ENCODE assay signal across 8 cellular contexts in genomic region chr2:109129356-109129920, GRCh38. TPM values are rescaled to one million over a fixed set of nuclear protein-coding genes. Genes with fewer than 3 reads are reported as not detected.
DNase-seq lines count a peak whose midpoint lies in the region; ATAC-seq, FAIRE-seq and TF ChIP-seq lines count a peak whose summit lies in the region.

No MANE protein-coding gene starts in this region.

- H3K27ac ChIP-seq in keratinocyte (ENCODE audit: control insufficient read depth, insufficient read depth, low read length) = no peak overlapping the region

- peaks cover 52% of the 10 kb centered on the region for H3K27me3 ChIP-seq in keratinocyte (ENCODE audit: control insufficient read depth, extremely low read depth, insufficient read depth, low read length)

- peak; percentile 47 for DNase-seq in NCI-H2171 (lab: John Stamatoyannopoulos, UW)
- no peak for DNase-seq in keratinocyte (ENCODE audit: low read depth, low spot score)
- peak; percentile 12 for DNase-seq in stimulated activated CD4-positive, alpha-beta T cell treated with anti-CD3 and anti-CD28 coated beads, Interleukin-2, amount 100 ng/mL, for 4 hours (ENCODE audit: low read depth)
- no peak for DNase-seq in amniotic stem cell (lab: John Stamatoyannopoulos, UW)
- no peak for DNase-seq in NCI-H2029 treated with DMSO at 0.1 percent for 48 hours (lab: John Stamatoyannopoulos, UW)

- peaks cover 31% of the 10 kb centered on the region for H3K4me1 ChIP-seq in keratinocyte (ENCODE audit: control insufficient read depth, extremely low read depth, insufficient read depth, low read length)

- H3K4me2 ChIP-seq in keratinocyte (ENCODE audit: control insufficient read depth, extremely low read depth, insufficient read depth, low read depth, low read length) = peak overlapping the region; percentile 89

- peaks cover 17% of the 10 kb centered on the region for H3K27me3 Mint-ChIP-seq in brain

- no peaks in the 10 kb centered on the region for H3K36me3 ChIP-seq in keratinocyte (ENCODE audit: control insufficient read depth in 2 of 2, extremely low read depth in 1 of 2, insufficient read depth in 2 of 2, low read length in 2 of 2)

- H2AFZ ChIP-seq in keratinocyte (ENCODE audit: control insufficient read depth, low read length) = no peak overlapping the region

- peak overlapping the region in 1 of 5 experiments; percentile 58 for H3K27ac Mint-ChIP-seq in brain

- ATAC-seq in GM19438 (IDR thresholded peaks at IDR 0.05; ENCODE audit: low read depth, unreplicated experiment) = peak; percentile 28
- ATAC-seq in GM19452 (IDR thresholded peaks at IDR 0.05; ENCODE audit: unreplicated experiment) = no peak

- dilution Hi-C loops in keratinocyte (cut with MboI; ENCODE audit: extremely low pct_ligation_motif_present, low sequenced_read_pairs) = no loop called here

- H3K79me2 ChIP-seq in keratinocyte (ENCODE audit: control insufficient read depth, insufficient read depth, low read length) = no peaks in the 10 kb centered on the region

- FAIRE-seq in keratinocyte (lab: Jason Lieb, UNC) = no peak

- H3K4me1 Mint-ChIP-seq in brain = peaks cover 53% of the 10 kb centered on the region

- no peaks in the 10 kb centered on the region for H3K9me3 ChIP-seq in keratinocyte (ENCODE audit: control insufficient read depth, low read depth, low read length)

- peak overlapping the region; percentile 68 to 85 (median 83) for H3K4me3 Mint-ChIP-seq in brain

- TF ChIP-seq CTCF in brain (conservative IDR thresholded peaks at IDR 0.05) (no peak), keratinocyte (optimal IDR thresholded peaks at IDR 0.05 in 1 of 3, IDR thresholded peaks at IDR 0.05 in 1 of 3, conservative IDR thresholded peaks at IDR 0.05 in 1 of 3; ENCODE audit: extremely low read depth in 1 of 3, insufficient read depth in 2 of 3, low read length in 3 of 3) (no peak)

- H3K9me1 ChIP-seq in keratinocyte (ENCODE audit: control insufficient read depth, extremely low read depth, insufficient read depth, low read length) = no peaks in the 10 kb centered on the region

- H3K9me3 Mint-ChIP-seq in brain = peaks cover 0 to 7% (median 4%) of the 10 kb centered on the region in 5 experiments

- peaks cover 3% of the 10 kb centered on the region for H3K36me3 Mint-ChIP-seq in brain

- H4K20me1 ChIP-seq in keratinocyte (ENCODE audit: control insufficient read depth, extremely low read depth, insufficient read depth, low read length) = no peaks in the 10 kb centered on the region

- no peak overlapping the region for H3K9ac ChIP-seq in keratinocyte (ENCODE audit: control insufficient read depth, extremely low read depth, insufficient read depth, low read length)

- peak overlapping the region; percentile 18 to 65 (median 20) for H3K4me3 ChIP-seq in keratinocyte (ENCODE audit: control insufficient read depth in 2 of 3, extremely low read depth in 1 of 3, insufficient read depth in 2 of 3, low read depth in 1 of 3, low read length in 3 of 3)

RNA-seq across cellular contexts. Expression of gene SH3RF3, which starts 0.4 kb away (rescaled TPM):
- 2.3 TPM for polyA plus RNA-seq in brain (ENCODE audit: insufficient read depth, low read depth, low replicate concordance)
- 0.08 to 0.18 TPM (median 0.17 TPM) in 3 replicates for polyA plus RNA-seq in keratinocyte
- polyA plus RNA-seq in keratinocyte (2011; ENCODE audit: low read depth) = not detected
- 0.15 and 0.26 TPM in 2 replicates for polyA plus RNA-seq in keratinocyte (2011; cell fraction: cytosol; rRNA removed)
- polyA plus RNA-seq in keratinocyte (2011; cell fraction: nucleus; rRNA removed) = 0.49 and 0.55 TPM in 2 replicates
- 0.06 and 0.36 TPM in 2 replicates for polyA plus RNA-seq in keratinocyte (2012; ENCODE audit: low replicate concordance)
- 0.19 to 0.69 TPM (median 0.20 TPM) in 3 replicates for polyA minus RNA-seq in keratinocyte
- polyA minus RNA-seq in keratinocyte (2011; cell fraction: cytosol; rRNA and poly(A)+ RNA removed) = 0.96 TPM
- 0.95 and 1.3 TPM in 2 replicates for polyA minus RNA-seq in keratinocyte (2011; cell fraction: nucleus; rRNA and poly(A)+ RNA removed)

Comparison
In these comparisons a context has a peak if more than half of its experiments do, and no peak if none do; other contexts are left out.
1. DNase-seq: peak in NCI-H2171 (single experiment) and stimulated activated CD4-positive, alpha-beta T cell treated with anti-CD3 and anti-CD28 coated beads, Interleukin-2, amount 100 ng/mL, for 4 hours (single experiment); none in keratinocyte (single experiment), amniotic stem cell (single experiment) and NCI-H2029 treated with DMSO at 0.1 percent for 48 hours (single experiment).